8 cellular contexts compared by ENCODE assay signal in the genomic region with DNA sequence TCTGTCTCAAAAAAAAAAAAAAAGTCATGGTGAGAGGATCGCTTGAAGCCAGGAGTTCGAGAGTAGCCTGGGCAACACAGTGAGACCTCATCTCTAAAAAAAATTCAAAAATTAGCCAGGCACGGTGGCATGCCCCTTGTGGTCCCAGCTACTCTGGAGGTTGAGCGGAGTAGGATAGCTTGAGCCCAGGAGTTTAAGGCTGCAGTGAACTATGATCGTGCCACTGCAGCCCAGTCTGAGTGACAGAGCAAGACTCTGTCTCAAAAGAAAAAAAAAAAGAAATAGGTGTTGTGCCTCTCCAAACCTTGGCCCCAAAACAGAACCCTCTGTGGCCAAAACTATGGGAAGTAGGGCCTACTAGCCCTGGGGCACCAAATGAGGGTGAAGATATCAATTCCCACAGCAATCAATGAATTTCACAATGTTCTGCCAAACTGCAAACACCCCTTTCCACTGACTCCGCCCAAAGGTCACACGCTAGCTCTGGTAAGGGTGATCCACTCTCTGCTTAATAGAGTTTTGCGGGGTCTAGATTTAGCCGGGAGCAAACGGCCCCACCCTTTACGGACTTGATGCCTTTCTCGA. TPM values are rescaled to one million over a fixed set of nuclear protein-coding genes. Genes with fewer than 3 reads are reported as not detected.
A peak's percentile ranks its signal among the peaks of the same experiment; 100 is the strongest.
DNase-seq lines count a peak whose midpoint lies in the region; TF ChIP-seq lines count a peak whose summit lies in the region.

No MANE protein-coding gene starts in this region.

- CTCF ChIA-PET in CD8-positive, alpha-beta memory T cell (lab: Charles Lee), result interaction anchor here (1.2 to 2.1 kb wide), 3 partner anchors 8 to 74 kb away, joined by 4 to 5 read pairs (median 4); no protein-coding TSS in a partner anchor
- CTCF ChIA-PET in OCI-LY7 (lab: Charles Lee; ENCODE audit: unreplicated experiment), result no interaction called here

- H3K27ac ChIP-seq in CD8-positive, alpha-beta memory T cell (ENCODE audit: low read depth, low read length), result peak overlapping the region; percentile 53
- H3K27ac ChIP-seq in OCI-LY7 (ENCODE audit: low read depth, low read length, poor library complexity, severe bottlenecking) (no peak overlapping the region), neutrophil (peak overlapping the region; percentile 80)

- no peak for TF ChIP-seq CTCF in OCI-LY7 (conservative IDR thresholded peaks at IDR 0.05; ENCODE audit: low read length)
- no peak for TF ChIP-seq CTCF in endothelial cell (IDR thresholded peaks at IDR 0.05; ENCODE audit: unreplicated experiment)
- no peak for TF ChIP-seq CTCF in neutrophil (IDR thresholded peaks at IDR 0.05)

- no peak for DNase-seq in CD8-positive, alpha-beta memory T cell
- no peak for DNase-seq in OCI-LY7 (ENCODE audit: low spot score)
- no peak for DNase-seq in endothelial cell (ENCODE audit: low spot score)
- no peak for DNase-seq in stimulated activated CD4-positive, alpha-beta T cell treated with anti-CD3 and anti-CD28 coated beads, Interleukin-2, amount 100 ng/mL, for 48 hours
- DNase-seq in NCI-H526 (lab: John Stamatoyannopoulos, UW), result no peak
- no peak for DNase-seq in middle frontal gyrus (ENCODE audit: extremely low spot score, low spot score)
- DNase-seq in HuH-7 (ENCODE audit: low spot score), result no peak

- peaks cover 21% of the 10 kb centered on the region for H3K4me1 ChIP-seq in CD8-positive, alpha-beta memory T cell (ENCODE audit: insufficient read depth, low read length)
- H3K4me1 ChIP-seq in OCI-LY7 (ENCODE audit: insufficient read depth, low read length, poor library complexity, severe bottlenecking), result peaks cover 26% of the 10 kb centered on the region
- H3K4me1 ChIP-seq in neutrophil (ENCODE audit: control insufficient read depth in 1 of 2, insufficient read depth in 1 of 2, low read depth in 1 of 2, low read length in 1 of 2), result peaks cover 31 to 37% of the 10 kb centered on the region in 2 experiments

- H3K9me2 ChIP-seq in OCI-LY7 (ENCODE audit: insufficient read depth, low read length), result no peaks in the 10 kb centered on the region

- peak overlapping the region; percentile 91 for H2AFZ ChIP-seq in OCI-LY7 (ENCODE audit: low read length)

- intact Hi-C loops in OCI-LY7 (cut with micrococcal nuclease; ENCODE audit: unreplicated experiment), result loop anchor here (2.0 kb wide), 1 partner anchor 34 kb away; a partner anchor contains a TSS

- no peaks in the 10 kb centered on the region for H3K27me3 ChIP-seq in CD8-positive, alpha-beta memory T cell (ENCODE audit: insufficient read depth, low read length, poor library complexity, severe bottlenecking)
- no peaks in the 10 kb centered on the region for H3K27me3 ChIP-seq in neutrophil

- no peaks in the 10 kb centered on the region for H4K20me1 ChIP-seq in OCI-LY7 (ENCODE audit: insufficient read depth, low read length)

- H3K79me2 ChIP-seq in OCI-LY7 (ENCODE audit: insufficient read depth, low read depth, low read length), result no peaks in the 10 kb centered on the region

- H3K27me3 Mint-ChIP-seq in CD8-positive, alpha-beta memory T cell, result peaks cover 0 to 2% of the 10 kb centered on the region in 2 donors
- H3K27me3 Mint-ChIP-seq in endothelial cell (ENCODE audit: unreplicated experiment), result peaks cover 6% of the 10 kb centered on the region

- no TSS peak for BruUV-seq in OCI-LY7 (replicated peaks; lab: Mats Ljungman, UMichigan)

- H3K4me1 Mint-ChIP-seq in CD8-positive, alpha-beta memory T cell, result peaks cover 6 to 22% (median 17%) of the 10 kb centered on the region in 3 donors
- no peaks in the 10 kb centered on the region for H3K4me1 Mint-ChIP-seq in endothelial cell (ENCODE audit: unreplicated experiment)

- H3K4me3 ChIP-seq in CD8-positive, alpha-beta memory T cell (ENCODE audit: low read length), result peak overlapping the region; percentile 42
- peak overlapping the region; percentile 68 for H3K4me3 ChIP-seq in OCI-LY7 (ENCODE audit: low read depth, low read length, poor library complexity, severe bottlenecking)
- H3K4me3 ChIP-seq in neutrophil (ENCODE audit: low read depth in 1 of 2, low read length in 1 of 2), result peak overlapping the region; percentile 81 to 93

- H3K27ac Mint-ChIP-seq in CD8-positive, alpha-beta memory T cell, result peak overlapping the region in 7 of 8 donors; percentile 80 to 95 (median 92)
- no peak overlapping the region for H3K27ac Mint-ChIP-seq in endothelial cell (ENCODE audit: unreplicated experiment)

- peak overlapping the region; percentile 82 to 92 (median 89) for H3K4me3 Mint-ChIP-seq in CD8-positive, alpha-beta memory T cell
- peak overlapping the region; percentile 67 for H3K4me3 Mint-ChIP-seq in endothelial cell (ENCODE audit: unreplicated experiment)

- POLR2A ChIA-PET in CD8-positive, alpha-beta memory T cell (lab: Charles Lee), result interaction anchor here (0.7 to 1.8 kb wide), 3 partner anchors 34 to 74 kb away, joined by 3 to 11 read pairs (median 4); a partner anchor contains a TSS
- POLR2A ChIA-PET in OCI-LY7 (lab: Charles Lee), result no interaction called here

- no peaks in the 10 kb centered on the region for H3K9me3 Mint-ChIP-seq in CD8-positive, alpha-beta memory T cell
- no peaks in the 10 kb centered on the region for H3K9me3 Mint-ChIP-seq in endothelial cell (ENCODE audit: unreplicated experiment)

- peaks cover 0 to 3% (median 0%) of the 10 kb centered on the region in 3 donors for H3K36me3 Mint-ChIP-seq in CD8-positive, alpha-beta memory T cell
- no peaks in the 10 kb centered on the region for H3K36me3 Mint-ChIP-seq in endothelial cell (ENCODE audit: low read depth, unreplicated experiment)

- no peaks in the 10 kb centered on the region for H3K9me3 ChIP-seq in CD8-positive, alpha-beta memory T cell (ENCODE audit: low read length)
- H3K9me3 ChIP-seq in OCI-LY7 (ENCODE audit: low read length), result no peaks in the 10 kb centered on the region
- H3K9me3 ChIP-seq in neutrophil, result no peaks in the 10 kb centered on the region

- H3K36me3 ChIP-seq in CD8-positive, alpha-beta memory T cell (ENCODE audit: insufficient read depth, low read length), result no peaks in the 10 kb centered on the region
- H3K36me3 ChIP-seq in OCI-LY7 (ENCODE audit: insufficient read depth, low read length), result no peaks in the 10 kb centered on the region
- no peaks in the 10 kb centered on the region for H3K36me3 ChIP-seq in neutrophil

- peak overlapping the region; percentile 81 for H3K4me2 ChIP-seq in OCI-LY7 (ENCODE audit: low read length)

RNA-seq across cellular contexts. Expression of a gene that starts 16.9 kb away (rescaled TPM):
- total RNA-seq in CD8-positive, alpha-beta memory T cell, result under 1 TPM; 0.35 to 0.55 TPM
- polyA plus RNA-seq in CD8-positive, alpha-beta memory T cell, result 0.17 TPM
- total RNA-seq in OCI-LY7 (2014; rRNA removed; shearing (Covaris generic)), result 1.3 TPM in 1 of 2 replicates, not detected in the other
- 0.44 TPM in 1 of 2 replicates, not detected in the other for total RNA-seq in OCI-LY7 (2022)
- total RNA-seq in endothelial cell (ENCODE audit: unreplicated experiment), result 15.6 TPM

RNA-seq across cellular contexts. Expression of a gene that starts 32.1 kb away (rescaled TPM):
- total RNA-seq in CD8-positive, alpha-beta memory T cell, result 1 to 10 TPM; 1.6 TPM
- polyA plus RNA-seq in CD8-positive, alpha-beta memory T cell, result 2.2 TPM
- 0.98 and 2.0 TPM in 2 replicates for total RNA-seq in OCI-LY7 (2014; rRNA removed; shearing (Covaris generic))
- 0.48 and 0.57 TPM in 2 replicates for total RNA-seq in OCI-LY7 (2022)
- 105 TPM for total RNA-seq in endothelial cell (ENCODE audit: unreplicated experiment)

RNA-seq across cellular contexts. Expression of a gene that starts 33.8 kb away (rescaled TPM):
- 100 to 1,000 TPM; 149 to 151 TPM for total RNA-seq in CD8-positive, alpha-beta memory T cell
- 2.1 TPM for polyA plus RNA-seq in CD8-positive, alpha-beta memory T cell
- total RNA-seq in OCI-LY7 (2014; rRNA removed; shearing (Covaris generic)), result 42.6 and 45.5 TPM in 2 replicates
- total RNA-seq in OCI-LY7 (2022) (109 and 126 TPM in 2 replicates), endothelial cell (ENCODE audit: unreplicated experiment) (136 TPM)

Comparison
In these comparisons a context has a peak if more than half of its experiments do, and no peak if none do; other contexts are left out.
1. RNA of a gene that starts 32.1 kb away (total RNA-seq): 105 TPM in endothelial cell (single experiment); 0.48 to 2.0 TPM in OCI-LY7 and 1.6 TPM in CD8-positive, alpha-beta memory T cell; every median in the first group is over 10 times any median in the second.
2. Peak in every context shown above with its lines, with median percentiles within 50 percentile points of each other: H3K4me3 ChIP-seq.